ENCODE assay signal across 12 cellular contexts in the genomic region with DNA sequence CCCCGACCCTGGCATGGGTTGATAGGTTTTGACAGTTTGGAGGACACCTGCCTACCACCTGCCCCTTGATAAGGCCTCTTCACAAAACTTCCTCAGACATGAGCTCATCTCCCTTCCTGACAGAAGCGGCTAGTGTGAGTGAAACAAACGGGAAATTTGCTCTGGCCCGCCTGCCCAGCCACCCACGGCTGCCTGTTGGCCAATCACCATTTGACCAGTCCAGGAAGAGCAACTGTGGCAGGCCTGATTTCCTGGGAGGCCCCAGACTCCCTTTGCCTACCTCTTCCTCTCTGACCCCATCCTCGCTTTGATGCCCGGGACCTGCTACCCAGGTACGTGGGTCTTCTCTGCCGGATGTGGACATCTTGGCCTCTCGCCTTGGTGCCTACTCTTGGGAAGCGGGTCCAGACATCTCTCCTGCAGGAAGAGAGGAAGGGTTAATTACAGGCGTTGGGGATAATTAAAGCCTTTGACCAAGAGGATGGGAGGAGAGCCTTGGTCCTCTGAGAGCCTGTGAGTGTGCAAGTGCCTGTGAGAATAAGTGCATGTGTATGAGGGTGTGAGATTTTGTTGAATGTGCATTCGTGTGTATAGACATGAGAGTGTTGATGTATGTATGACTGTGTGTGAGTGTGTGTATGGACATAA. TPM values are rescaled to one million over a fixed set of nuclear protein-coding genes. Genes with fewer than 3 reads are reported as not detected.
DNase-seq lines count a peak whose midpoint lies in the region; ATAC-seq, FAIRE-seq and TF ChIP-seq lines count a peak whose summit lies in the region.
"Had no signal": no experiment of that assay in that cellular context is flagged by ENCODE, and none has a peak within 500 bp of the region (broad histone marks: within the 10 kb centered on the region; RNA-seq: fewer than 3 reads in every experiment).

No MANE protein-coding gene starts in this region.

- TF ChIP-seq EP300 in HepG2 (IDR thresholded peaks at IDR 0.05; ENCODE audit: low read depth in 2 of 2, low read length in 2 of 2) (no peak), HepG2 (CRISPR knock-in tag; IDR thresholded peaks at IDR 0.05; ENCODE audit: borderline replicate concordance) (no peak)

- no peaks in the 10 kb centered on the region for H3K9me3 Mint-ChIP-seq in brain
- H3K9me3 Mint-ChIP-seq: activated T-helper 1 cell treated with anti-CD3 and anti-CD28 coated beads, Interleukin-12 subunit alpha, Interleukin-12 subunit beta, Interleukin-2, Interleukin-4 antibody, amounts not matched to agents 30 ng/mL and 10 ng/mL and 1 ng/mL, durations not matched to agents 14 hours and 24 hours and 36 hours; naive B cell; T-helper 1 cell treated with Interleukin-12 subunit alpha and Interleukin-12 subunit beta and Interleukin-4 antibody, amounts not matched to agents 30 μg/mL and 1 μg/mL, for 36 hours had no signal

- H3K27me3 ChIP-seq in HepG2 (ENCODE audit: control insufficient read depth in 1 of 2, insufficient read depth in 2 of 2, low read length in 2 of 2), result no peaks in the 10 kb centered on the region; a peak in 1 of 5 replicates
- no peaks in the 10 kb centered on the region for H3K27me3 ChIP-seq in thoracic aorta (replicated peaks; ENCODE audit: insufficient read depth)

- WGBS in HepG2 (ENCODE audit: low lambda C conversion rate), result 56% methylated on average over 10 of the region's 13 CpGs

- POLR2A ChIA-PET in HepG2 (lab: Yijun Ruan, JAX), result interaction anchor here (0.6 to 5.9 kb wide), 11 partner anchors 8 to 538 kb away, joined by 3 to 120 read pairs (median 6); no protein-coding TSS in a partner anchor

- H3K9ac ChIP-seq in HepG2 (ENCODE audit: insufficient read depth, low read depth, low read length), result peak overlapping the region; percentile 95

- H3K9me3 ChIP-seq in HepG2 (ENCODE audit: low read length) (no peaks in the 10 kb centered on the region), thoracic aorta (no peaks in the 10 kb centered on the region)

- H3K4me1 ChIP-seq in HepG2 (ENCODE audit: insufficient read depth, low read length), result peaks cover 40% of the 10 kb centered on the region
- peaks cover 18 to 32% of the 10 kb centered on the region in 2 donors for H3K4me1 ChIP-seq in thoracic aorta (ENCODE audit: control insufficient read depth in 1 of 2, low read depth in 2 of 2)

- in situ Hi-C loops in HepG2 (cut with HindIII; ENCODE audit: extremely low pct_ligation_motif_present, low pct_unique_long_range_greater_than_20kb), result no loop called here

- intact Hi-C loops in HepG2 (cut with micrococcal nuclease; ENCODE audit: unreplicated experiment), result no loop called here

- H3K27ac ChIP-seq in HepG2 (ENCODE audit: extremely low read length, insufficient read depth, low read length), result no peak overlapping the region
- H3K27ac ChIP-seq in thoracic aorta, result peak overlapping the region; percentile 79 to 82

- H3K4me2 ChIP-seq in HepG2 (ENCODE audit: low read depth, low read length), result peak overlapping the region; percentile 99

- TF ChIP-seq RAD21 in HepG2 (CRISPR knock-in tag; IDR thresholded peaks at IDR 0.05), result no peak

- no peaks in the 10 kb centered on the region for H3K36me3 Mint-ChIP-seq in brain
- H3K36me3 Mint-ChIP-seq: naive B cell had no signal

- peak overlapping the region in 4 of 5 experiments; percentile 35 to 89 (median 70) for H3K4me3 Mint-ChIP-seq in brain
- H3K4me3 Mint-ChIP-seq: activated T-helper 1 cell treated with anti-CD3 and anti-CD28 coated beads, Interleukin-12 subunit alpha, Interleukin-12 subunit beta, Interleukin-2, Interleukin-4 antibody, amounts not matched to agents 30 ng/mL and 10 ng/mL and 1 ng/mL, durations not matched to agents 14 hours and 24 hours and 36 hours; T-helper 1 cell treated with Interleukin-12 subunit alpha and Interleukin-12 subunit beta and Interleukin-4 antibody, amounts not matched to agents 30 μg/mL and 1 μg/mL, for 36 hours had no signal

- DNase-seq in HFF-Myc (ENCODE audit: extremely low read depth, low read depth) (no peak), HepG2 (ENCODE audit: low spot score) (peak; percentile 55), thoracic aorta (ENCODE audit: low spot score) (no peak), DMS79 treated with DMSO at 0.1 percent for 48 hours (lab: John Stamatoyannopoulos, UW) (no peak), NCI-H2081 (lab: John Stamatoyannopoulos, UW) (no peak)
- DNase-seq in central memory CD4-positive, alpha-beta T cell, result no peak
- DNase-seq in activated CD4-positive, CD25-positive, alpha-beta regulatory T cell treated with anti-CD3 and anti-CD28 coated beads, Interleukin-2, amount 50 U/mL, for 72 hours, result no peak
- DNase-seq: naive B cell, NCI-H187 treated with DMSO at 0.1 percent for 48 hours had no signal

- ATAC-seq in HepG2 (peak; percentile 25), thoracic aorta (ENCODE audit: insufficient number of reproducible peaks, low FRiP score, low read depth) (no peak)

- no TSS peak for BruUV-seq in HepG2 (replicated peaks; lab: Mats Ljungman, UMichigan)

- peak; percentile 23 for FAIRE-seq in HepG2 (lab: Jason Lieb, UNC)

- CTCF ChIA-PET in HepG2 (lab: Yijun Ruan, JAX; ENCODE audit: low intra/inter-chr PET ratio, low total read pairs), result no interaction called here

- H4K20me1 ChIP-seq in HepG2 (ENCODE audit: insufficient read depth, low read length), result peaks cover 19% of the 10 kb centered on the region; the same call in 1 of the 2 replicates

- H3K27ac Mint-ChIP-seq in brain, result peak overlapping the region in 3 of 5 experiments; percentile 14 to 21 (median 14)
- H3K27ac Mint-ChIP-seq: activated T-helper 1 cell treated with anti-CD3 and anti-CD28 coated beads, Interleukin-12 subunit alpha, Interleukin-12 subunit beta, Interleukin-2, Interleukin-4 antibody, amounts not matched to agents 30 ng/mL and 10 ng/mL and 1 ng/mL, durations not matched to agents 14 hours and 24 hours and 36 hours; T-helper 1 cell treated with Interleukin-12 subunit alpha and Interleukin-12 subunit beta and Interleukin-4 antibody, amounts not matched to agents 30 μg/mL and 1 μg/mL, for 36 hours had no signal

- H3K4me3 ChIP-seq in HFF-Myc (replicated peaks; ENCODE audit: low read depth, low read length), result 0 out of 2 replicates have a peak overlapping the region, but pooled peaks have one; percentile 1
- peak overlapping the region; percentile 92 to 100 (median 95); a peak in 5 of 6 replicates for H3K4me3 ChIP-seq in HepG2 (replicated peaks in 1 of 3; ENCODE audit: insufficient read depth in 1 of 3, low read depth in 2 of 3, low read length in 3 of 3)
- H3K4me3 ChIP-seq in thoracic aorta, result no peak overlapping the region

- H3K27me3 Mint-ChIP-seq in brain, result no peaks in the 10 kb centered on the region

- no peak overlapping the region for H2AFZ ChIP-seq in HepG2 (ENCODE audit: low read length)

- peaks cover 0 to 4% of the 10 kb centered on the region in 2 experiments; a peak in 1 of 5 replicates for H3K36me3 ChIP-seq in HepG2 (replicated peaks in 1 of 2; ENCODE audit: control insufficient read depth in 1 of 2, insufficient read depth in 2 of 2, low read length in 2 of 2)
- H3K36me3 ChIP-seq in thoracic aorta, result no peaks in the 10 kb centered on the region

- no peak; a peak in 1 of 4 replicates for TF ChIP-seq POLR2A in HepG2 (IDR thresholded peaks at IDR 0.05; ENCODE audit: insufficient read depth in 1 of 2, low read depth in 2 of 2, low read length in 2 of 2)

- H3K4me1 Mint-ChIP-seq in brain, result peaks cover 47% of the 10 kb centered on the region

- no peak for TF ChIP-seq CTCF in HFF-Myc (IDR thresholded peaks at IDR 0.05; ENCODE audit: low read depth, low read length, missing control alignments)
- no peak for TF ChIP-seq CTCF in brain (conservative IDR thresholded peaks at IDR 0.05)
- no peak for TF ChIP-seq CTCF in HepG2 (CRISPR knock-in tag; IDR thresholded peaks at IDR 0.05)
- no peak for TF ChIP-seq CTCF in thoracic aorta (IDR thresholded peaks at IDR 0.05)

- peaks cover 46% of the 10 kb centered on the region for H3K79me2 ChIP-seq in HepG2 (ENCODE audit: insufficient read depth, low read length)

RNA-seq across cellular contexts. Expression of a gene that starts 1.1 kb away (rescaled TPM):
- 2.6 TPM for polyA plus RNA-seq in brain (ENCODE audit: insufficient read depth, low read depth, low replicate concordance)
- 15.5 and 33.6 TPM in 2 replicates for total RNA-seq in HepG2 (2016; rRNA removed; fragmentation: Illumina TruSeq; extraction: Trizol)
- 6.7 and 7.8 TPM in 2 replicates for total RNA-seq in HepG2 (2016; cell fraction: cytosol; rRNA removed; fragmentation: Illumina TruSeq; extraction: Trizol; ENCODE audit: low read depth)
- 10.8 and 35.8 TPM in 2 replicates for total RNA-seq in HepG2 (2016; cell fraction: insoluble cytoplasmic fraction; rRNA removed; fragmentation: Illumina TruSeq; extraction: Trizol)
- total RNA-seq in HepG2 (2016; cell fraction: membrane; rRNA removed; fragmentation: Illumina TruSeq; extraction: Trizol), result 14.9 and 16.9 TPM in 2 replicates
- total RNA-seq in HepG2 (2016; cell fraction: nucleus; rRNA removed; fragmentation: Illumina TruSeq; extraction: Trizol), result 41.9 and 47.9 TPM in 2 replicates
- 53.6 and 62.5 TPM in 2 replicates for polyA plus RNA-seq in HepG2 (2011; rRNA removed)
- 39.1 and 62.9 TPM in 2 replicates for polyA plus RNA-seq in HepG2 (2011; cell fraction: cytosol; rRNA removed)
- 163 and 212 TPM in 2 replicates for polyA plus RNA-seq in HepG2 (2011; cell fraction: nucleus; rRNA removed)
- 25.4 and 56.3 TPM in 2 replicates for polyA plus RNA-seq in HepG2 (2012)
- polyA plus RNA-seq in HepG2 (2016; cell fraction: cytosol; fragmentation: Illumina TruSeq; extraction: Trizol; ENCODE audit: low read depth), result 2.1 and 2.2 TPM in 2 replicates
- 11.5 and 14.9 TPM in 2 replicates for polyA plus RNA-seq in HepG2 (2016; cell fraction: insoluble cytoplasmic fraction; fragmentation: Illumina TruSeq; extraction: Trizol; ENCODE audit: low read depth)
- polyA plus RNA-seq in HepG2 (2016; cell fraction: membrane; fragmentation: Illumina TruSeq; extraction: Trizol; ENCODE audit: low read depth), result 5.7 and 6.8 TPM in 2 replicates
- 84.4 and 87.2 TPM in 2 replicates for polyA plus RNA-seq in HepG2 (2016; cell fraction: nucleus; fragmentation: Illumina TruSeq; extraction: Trizol; ENCODE audit: insufficient read depth, low read depth)
- 69.9 and 218 TPM in 2 replicates for polyA minus RNA-seq in HepG2 (2011; rRNA and poly(A)+ RNA removed; ENCODE audit: low replicate concordance)
- 72.7 and 86.9 TPM in 2 replicates for polyA minus RNA-seq in HepG2 (2011; cell fraction: cytosol; rRNA and poly(A)+ RNA removed)
- 65.6 and 79.3 TPM in 2 replicates for polyA minus RNA-seq in HepG2 (2011; cell fraction: nucleus; rRNA and poly(A)+ RNA removed)
- 10 to 100 TPM; 20.3 to 32.9 TPM for total RNA-seq in thoracic aorta
- total RNA-seq: activated T-helper 1 cell treated with anti-CD3 and anti-CD28 coated beads, Interleukin-12 subunit alpha, Interleukin-12 subunit beta, Interleukin-2, Interleukin-4 antibody, amounts not matched to agents 30 ng/mL and 10 ng/mL and 1 ng/mL, durations not matched to agents 14 hours and 24 hours and 36 hours had no signal

RNA-seq across cellular contexts. Expression of a gene that starts 55.5 kb away (rescaled TPM):
- polyA plus RNA-seq in brain (ENCODE audit: insufficient read depth, low read depth, low replicate concordance) (33.6 TPM), HepG2 (2011; rRNA removed) (1.7 and 2.2 TPM in 2 replicates)
- total RNA-seq in HepG2 (2016; rRNA removed; fragmentation: Illumina TruSeq; extraction: Trizol) (1.8 and 2.0 TPM in 2 replicates), thoracic aorta (1 to 10 TPM; 8.1 to 8.5 TPM)
- total RNA-seq in HepG2 (2016; cell fraction: cytosol; rRNA removed; fragmentation: Illumina TruSeq; extraction: Trizol; ENCODE audit: low read depth), result 0.53 and 1.0 TPM in 2 replicates
- total RNA-seq in HepG2 (2016; cell fraction: insoluble cytoplasmic fraction; rRNA removed; fragmentation: Illumina TruSeq; extraction: Trizol), result 1.4 and 2.3 TPM in 2 replicates
- total RNA-seq in HepG2 (2016; cell fraction: membrane; rRNA removed; fragmentation: Illumina TruSeq; extraction: Trizol), result 1.3 and 1.5 TPM in 2 replicates
- total RNA-seq in HepG2 (2016; cell fraction: nucleus; rRNA removed; fragmentation: Illumina TruSeq; extraction: Trizol), result 1.9 and 2.1 TPM in 2 replicates
- polyA plus RNA-seq in HepG2 (2011; cell fraction: cytosol; rRNA removed), result 1.7 and 2.2 TPM in 2 replicates
- polyA plus RNA-seq in HepG2 (2011; cell fraction: nucleus; rRNA removed), result 9.9 and 10.1 TPM in 2 replicates
- polyA plus RNA-seq in HepG2 (2012), result 0.88 and 1.6 TPM in 2 replicates
- 0.47 and 1.2 TPM in 2 replicates for polyA plus RNA-seq in HepG2 (2016; cell fraction: cytosol; fragmentation: Illumina TruSeq; extraction: Trizol; ENCODE audit: low read depth)
- polyA plus RNA-seq in HepG2 (2016; cell fraction: insoluble cytoplasmic fraction; fragmentation: Illumina TruSeq; extraction: Trizol; ENCODE audit: low read depth), result 1.7 and 2.2 TPM in 2 replicates
- polyA plus RNA-seq in HepG2 (2016; cell fraction: membrane; fragmentation: Illumina TruSeq; extraction: Trizol; ENCODE audit: low read depth), result 0.94 and 1.7 TPM in 2 replicates
- 4.0 and 5.0 TPM in 2 replicates for polyA plus RNA-seq in HepG2 (2016; cell fraction: nucleus; fragmentation: Illumina TruSeq; extraction: Trizol; ENCODE audit: insufficient read depth, low read depth)
- 1.3 and 7.5 TPM in 2 replicates for polyA minus RNA-seq in HepG2 (2011; rRNA and poly(A)+ RNA removed; ENCODE audit: low replicate concordance)
- 0.69 and 0.79 TPM in 2 replicates for polyA minus RNA-seq in HepG2 (2011; cell fraction: cytosol; rRNA and poly(A)+ RNA removed)
- polyA minus RNA-seq in HepG2 (2011; cell fraction: nucleus; rRNA and poly(A)+ RNA removed), result 1.4 and 2.1 TPM in 2 replicates
